Comparison of ENCODE assay signal across 11 cellular contexts in the genomic region with DNA sequence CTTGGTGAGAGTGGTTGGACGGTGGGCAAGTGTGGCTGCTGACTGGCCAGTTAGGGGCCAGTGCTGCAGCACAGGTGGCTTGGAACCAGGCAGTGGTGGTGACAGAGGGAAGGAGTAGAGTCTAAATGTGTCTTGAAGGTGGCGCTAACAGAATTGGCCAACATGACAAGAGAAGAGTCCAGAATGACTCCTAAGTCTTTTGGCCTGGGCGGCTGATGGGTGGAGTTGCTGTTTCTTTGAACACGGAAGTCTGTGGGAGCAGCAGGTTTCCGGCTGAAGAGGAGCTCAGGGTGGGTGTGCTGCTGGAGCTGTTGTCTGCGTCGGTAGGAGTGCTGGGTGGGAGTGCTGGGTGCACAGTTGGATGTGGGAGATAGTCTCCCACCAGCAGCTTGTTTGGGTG. TPM values are rescaled to one million over a fixed set of nuclear protein-coding genes. Genes with fewer than 3 reads are reported as not detected.
DNase-seq lines count a peak whose midpoint lies in the region; ATAC-seq and TF ChIP-seq lines count a peak whose summit lies in the region.
"Had no signal": no experiment of that assay in that cellular context is flagged by ENCODE, and none has a peak within 500 bp of the region (broad histone marks: within the 10 kb centered on the region; RNA-seq: fewer than 3 reads in every experiment).

No MANE protein-coding gene starts in this region.

- H3K27ac ChIP-seq in GM23248 (no peak overlapping the region), sigmoid colon (peak overlapping the region; percentile 29 to 46 (median 44))

- no peak overlapping the region for H2AFZ ChIP-seq in GM23248

- WGBS in GM23248 (ENCODE audit: low coverage in 1 of 2, low lambda C conversion rate in 2 of 2, missing lambda C conversion rate in 2 of 2), 2 experiments: 63 to 65% methylated on average over 7 of the region's 7 CpGs
- 88 to 91% methylated on average over 7 of the region's 7 CpGs for WGBS in sigmoid colon, 2 donors

- H3K36me3 Mint-ChIP-seq in T-helper 2 cell treated with Interferon-gamma antibody and Interleukin-4, amounts not matched to agents 5 μg/mL and 100 μg/mL, for 36 hours (ENCODE audit: low read depth): peaks cover 73% of the 10 kb centered on the region

- no peak overlapping the region for H3K9ac ChIP-seq in GM23248

- H3F3A ChIP-seq in GM23248 (ENCODE audit: insufficient read depth): peaks cover 33% of the 10 kb centered on the region

- H3K9me3 ChIP-seq in GM23248 (ENCODE audit: low read depth) (no peaks in the 10 kb centered on the region), sigmoid colon (no peaks in the 10 kb centered on the region)
- H3K9me3 ChIP-seq: adrenal gland had no signal

- no peaks in the 10 kb centered on the region for H3K9me3 Mint-ChIP-seq in T-helper 2 cell treated with Interferon-gamma antibody and Interleukin-4, amounts not matched to agents 5 μg/mL and 100 μg/mL, for 36 hours

- H3K4me3 Mint-ChIP-seq in T-helper 2 cell treated with Interferon-gamma antibody and Interleukin-4, amounts not matched to agents 5 μg/mL and 100 μg/mL, for 36 hours: peak overlapping the region; percentile 34

- H3K9me2 ChIP-seq in GM23248 (ENCODE audit: insufficient read depth): no peaks in the 10 kb centered on the region

- H3K27me3 Mint-ChIP-seq in T-helper 2 cell treated with Interferon-gamma antibody and Interleukin-4, amounts not matched to agents 5 μg/mL and 100 μg/mL, for 36 hours (ENCODE audit: low read depth): no peaks in the 10 kb centered on the region

- H3K79me2 ChIP-seq in GM23248 (ENCODE audit: insufficient read depth): peaks cover 31% of the 10 kb centered on the region

- TF ChIP-seq POLR2A in sigmoid colon (IDR thresholded peaks at IDR 0.05): no peak

- TF ChIP-seq CTCF in fibroblast of mammary gland (conservative IDR thresholded peaks at IDR 0.05; ENCODE audit: control insufficient read depth, insufficient read depth, low read depth, low read length): no peak
- no peak for TF ChIP-seq CTCF in sigmoid colon (IDR thresholded peaks at IDR 0.05)

- no peaks in the 10 kb centered on the region; the same call in 1 of the 2 replicates for H4K20me1 ChIP-seq in GM23248 (ENCODE audit: insufficient read depth)

- ATAC-seq in SK-N-SH treated with all-trans-retinoic acid at 6 μM for 48 hours: no peak
- ATAC-seq: activated CD4-positive, CD25-positive, alpha-beta regulatory T cell treated with anti-CD3 and anti-CD28 coated beads, Interleukin-2, amount 50 U/mL, for 24 hours had no signal

- H3K4me3 ChIP-seq in GM23248: no peak overlapping the region
- no peak overlapping the region for H3K4me3 ChIP-seq in fibroblast of mammary gland (ENCODE audit: control insufficient read depth, low read depth, low read length)
- H3K4me3 ChIP-seq in sigmoid colon: no peak overlapping the region
- H3K4me3 ChIP-seq: adrenal gland had no signal

- in situ Hi-C loops in GM23248 (cut with MboI) (loop anchor here (10.0 kb wide), 1 partner anchor 108 kb away; no protein-coding TSS in a partner anchor), ACHN (cut with HindIII; ENCODE audit: low pct_ligation_motif_present, low pct_unique_long_range_greater_than_20kb, low sequenced_read_pairs) (no loop called here)

- intact Hi-C loops in sigmoid colon (cut with DNase I): no loop called here

- TF ChIP-seq EP300 in sigmoid colon (IDR thresholded peaks at IDR 0.05): no peak

- H3K36me3 ChIP-seq in GM23248 (ENCODE audit: low read depth) (peaks cover 40% of the 10 kb centered on the region), sigmoid colon (peaks cover 42 to 99% (median 67%) of the 10 kb centered on the region in 4 donors)

- H3K4me1 ChIP-seq in GM23248 (ENCODE audit: insufficient read depth) (no peaks in the 10 kb centered on the region), sigmoid colon (peaks cover 0 to 15% (median 0%) of the 10 kb centered on the region in 4 donors)

- H3K4me2 ChIP-seq in GM23248 (ENCODE audit: unreplicated experiment): no peak overlapping the region

- H3K27me3 ChIP-seq in GM23248 (replicated peaks; ENCODE audit: insufficient read depth) (no peaks in the 10 kb centered on the region), sigmoid colon (no peaks in the 10 kb centered on the region)
- H3K27me3 ChIP-seq: adrenal gland had no signal

- peak; percentile 33 for DNase-seq in GM23248
- no peak for DNase-seq in T-helper 2 cell treated with Interferon-gamma antibody and Interleukin-4, amounts not matched to agents 5 μg/mL and 100 μg/mL, for 36 hours (ENCODE audit: low spot score)
- DNase-seq in fibroblast of mammary gland (ENCODE audit: low read depth): peak; percentile 30
- DNase-seq in sigmoid colon: no peak
- no peak for DNase-seq in stimulated activated naive CD4-positive, alpha-beta T cell (lab: John Stamatoyannopoulos, UW)
- DNase-seq in ACHN: no peak
- DNase-seq: NCI-H1092, NCI-H526 had no signal

- H3K4me1 Mint-ChIP-seq in T-helper 2 cell treated with Interferon-gamma antibody and Interleukin-4, amounts not matched to agents 5 μg/mL and 100 μg/mL, for 36 hours (ENCODE audit: low read depth): peaks cover 9% of the 10 kb centered on the region

- peak overlapping the region; percentile 52 for H3K27ac Mint-ChIP-seq in T-helper 2 cell treated with Interferon-gamma antibody and Interleukin-4, amounts not matched to agents 5 μg/mL and 100 μg/mL, for 36 hours

TF ChIP-seq in SK-N-SH treated with all-trans-retinoic acid at 6 μM for 48 hours, 23 proteins besides CTCF, POLR2A, EP300 and RAD21 (continues in another document):
- TF ChIP-seq TCF4 (CRISPR knock-in tag; IDR thresholded peaks at IDR 0.05; ENCODE audit: borderline replicate concordance) (no peak), ESRRG (CRISPR knock-in tag; IDR thresholded peaks at IDR 0.05) (no peak), RARB (CRISPR knock-in tag; IDR thresholded peaks at IDR 0.05) (no peak), ZNF565 (CRISPR knock-in tag; conservative IDR thresholded peaks at IDR 0.05; ENCODE audit: low read depth) (no peak), ZNF70 (CRISPR knock-in tag; IDR thresholded peaks at IDR 0.05) (no peak), ISL1 (CRISPR knock-in tag; IDR thresholded peaks at IDR 0.05) (no peak), ZC3H10 (CRISPR knock-in tag; IDR thresholded peaks at IDR 0.05) (no peak), SNAI2 (CRISPR knock-in tag; IDR thresholded peaks at IDR 0.05) (no peak), OSR1 (CRISPR knock-in tag; IDR thresholded peaks at IDR 0.05) (no peak), ARNTL (CRISPR knock-in tag; IDR thresholded peaks at IDR 0.05; ENCODE audit: borderline replicate concordance, low read depth) (no peak)
- TF ChIP-seq, protein P1, sequence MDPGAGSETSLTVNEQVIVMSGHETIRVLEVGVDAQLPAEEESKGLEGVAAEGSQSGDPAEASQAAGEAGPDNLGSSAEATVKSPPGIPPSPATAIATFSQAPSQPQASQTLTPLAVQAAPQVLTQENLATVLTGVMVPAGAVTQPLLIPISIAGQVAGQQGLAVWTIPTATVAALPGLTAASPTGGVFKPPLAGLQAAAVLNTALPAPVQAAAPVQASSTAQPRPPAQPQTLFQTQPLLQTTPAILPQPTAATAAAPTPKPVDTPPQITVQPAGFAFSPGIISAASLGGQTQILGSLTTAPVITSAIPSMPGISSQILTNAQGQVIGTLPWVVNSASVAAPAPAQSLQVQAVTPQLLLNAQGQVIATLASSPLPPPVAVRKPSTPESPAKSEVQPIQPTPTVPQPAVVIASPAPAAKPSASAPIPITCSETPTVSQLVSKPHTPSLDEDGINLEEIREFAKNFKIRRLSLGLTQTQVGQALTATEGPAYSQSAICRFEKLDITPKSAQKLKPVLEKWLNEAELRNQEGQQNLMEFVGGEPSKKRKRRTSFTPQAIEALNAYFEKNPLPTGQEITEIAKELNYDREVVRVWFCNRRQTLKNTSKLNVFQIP (CRISPR knock-in tag; IDR thresholded peaks at IDR 0.05; ENCODE audit: borderline replicate concordance, low read depth): no peak
- TF ChIP-seq, protein P2, sequence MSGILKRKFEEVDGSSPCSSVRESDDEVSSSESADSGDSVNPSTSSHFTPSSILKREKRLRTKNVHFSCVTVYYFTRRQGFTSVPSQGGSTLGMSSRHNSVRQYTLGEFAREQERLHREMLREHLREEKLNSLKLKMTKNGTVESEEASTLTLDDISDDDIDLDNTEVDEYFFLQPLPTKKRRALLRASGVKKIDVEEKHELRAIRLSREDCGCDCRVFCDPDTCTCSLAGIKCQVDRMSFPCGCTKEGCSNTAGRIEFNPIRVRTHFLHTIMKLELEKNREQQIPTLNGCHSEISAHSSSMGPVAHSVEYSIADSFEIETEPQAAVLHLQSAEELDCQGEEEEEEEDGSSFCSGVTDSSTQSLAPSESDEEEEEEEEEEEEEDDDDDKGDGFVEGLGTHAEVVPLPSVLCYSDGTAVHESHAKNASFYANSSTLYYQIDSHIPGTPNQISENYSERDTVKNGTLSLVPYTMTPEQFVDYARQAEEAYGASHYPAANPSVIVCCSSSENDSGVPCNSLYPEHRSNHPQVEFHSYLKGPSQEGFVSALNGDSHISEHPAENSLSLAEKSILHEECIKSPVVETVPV (CRISPR knock-in tag; IDR thresholded peaks at IDR 0.05): no peak

RNA-seq across cellular contexts. Expression of gene LSM14B, which starts 10.1 kb away (rescaled TPM):
- 28.0 and 30.0 TPM in 2 replicates for total RNA-seq in GM23248 (2014; rRNA removed; shearing (Covaris generic))
- polyA plus RNA-seq in GM23248 (2016; fragmentation: Nextera tagmentation; extraction: Ambion mirVana) (1.0 and 1.3 TPM in 2 replicates), sigmoid colon (10 to 100 TPM; 16.9 to 25.8 (median 21.6) TPM)
- total RNA-seq in sigmoid colon: 10 to 100 TPM; 20.8 to 28.5 (median 23.6) TPM

RNA-seq across cellular contexts. Expression of gene PSMA7, which starts 10.8 kb away (rescaled TPM):
- total RNA-seq in GM23248 (2014; rRNA removed; shearing (Covaris generic)): 268 and 308 TPM in 2 replicates
- polyA plus RNA-seq in GM23248 (2016; fragmentation: Nextera tagmentation; extraction: Ambion mirVana): 488 and 493 TPM in 2 replicates
- total RNA-seq in sigmoid colon: 100 to 1,000 TPM; 192 to 388 (median 313) TPM
- polyA plus RNA-seq in sigmoid colon: 100 to 1,000 TPM; 224 to 340 (median 244) TPM

RNA-seq across cellular contexts. Expression of gene SS18L1, which starts 11.1 kb away (rescaled TPM):
- total RNA-seq in GM23248 (2014; rRNA removed; shearing (Covaris generic)): 7.5 and 8.8 TPM in 2 replicates
- 1.5 and 2.3 TPM in 2 replicates for polyA plus RNA-seq in GM23248 (2016; fragmentation: Nextera tagmentation; extraction: Ambion mirVana)
- total RNA-seq in sigmoid colon: 10 to 100 TPM in 3 of 4 donors, 1 to 10 TPM in 1; 7.2 to 11.7 (median 11.1) TPM
- polyA plus RNA-seq in sigmoid colon: 1 to 10 TPM; 4.9 to 9.5 (median 5.4) TPM

RNA-seq across cellular contexts. Expression of gene MTG2, which starts 50.4 kb away (rescaled TPM):
- 20.2 and 30.5 TPM in 2 replicates for total RNA-seq in GM23248 (2014; rRNA removed; shearing (Covaris generic))
- polyA plus RNA-seq in GM23248 (2016; fragmentation: Nextera tagmentation; extraction: Ambion mirVana) (17.3 and 17.5 TPM in 2 replicates), sigmoid colon (10 to 100 TPM; 21.0 to 32.3 (median 24.7) TPM)
- total RNA-seq in sigmoid colon: 10 to 100 TPM; 13.3 to 28.1 (median 21.2) TPM

Comparison
In these comparisons a context has a peak if more than half of its experiments do, and no peak if none do; other contexts are left out.
1. DNase-seq: peak in GM23248 (single experiment) and fibroblast of mammary gland (single experiment); none in T-helper 2 cell treated with Interferon-gamma antibody and Interleukin-4, amounts not matched to agents 5 μg/mL and 100 μg/mL, for 36 hours (single experiment), sigmoid colon (single experiment), stimulated activated naive CD4-positive, alpha-beta T cell (0 of 6) and ACHN (single experiment).